In the genomic region with DNA sequence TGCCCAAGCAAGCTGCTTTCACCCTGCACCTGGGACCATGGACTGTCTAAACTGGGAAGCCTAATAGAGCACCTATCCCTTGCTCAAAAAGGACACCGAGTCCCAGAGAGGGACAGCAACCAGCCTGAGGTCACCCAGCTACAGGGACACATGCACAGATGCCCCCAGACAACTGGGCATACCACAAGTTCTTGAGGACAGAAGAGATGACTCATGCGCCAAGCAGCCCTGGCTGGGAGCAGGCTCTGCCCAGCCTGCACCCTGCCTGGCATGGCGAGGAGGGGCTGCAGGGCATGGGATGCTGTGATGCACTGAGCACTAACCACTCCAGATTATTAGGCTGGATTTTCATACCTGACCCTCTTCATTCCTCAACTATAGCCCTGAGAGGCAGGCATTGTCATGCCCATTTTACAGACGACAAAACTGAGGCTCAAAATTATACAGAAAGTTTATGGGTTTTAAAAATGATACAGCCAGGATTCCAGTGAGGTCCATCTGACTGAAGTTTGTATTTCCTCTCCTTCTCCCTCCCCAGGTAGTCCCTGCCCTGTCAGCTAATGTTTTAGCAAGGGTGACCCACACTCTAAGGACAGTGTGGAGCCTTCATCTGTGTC, we compare ENCODE assay signal across 19 cellular contexts.
DNase-seq lines count a peak whose midpoint lies in the region; ATAC-seq, FAIRE-seq and TF ChIP-seq lines count a peak whose summit lies in the region.
"Had no signal": no experiment of that assay in that cellular context is flagged by ENCODE, and none has a peak within 500 bp of the region (broad histone marks: within the 10 kb centered on the region; RNA-seq: fewer than 3 reads in every experiment).

No MANE protein-coding gene starts in this region.

- CTCF ChIA-PET in SK-N-SH (lab: Yijun Ruan, JAX): interaction anchor here (0.6 to 1.2 kb wide), 2 partner anchors 111 to 121 kb away, joined by 3 to 4 read pairs; no protein-coding TSS in a partner anchor

- peak overlapping the region in 1 of 2 experiments; percentile 7 for H2BK12ac ChIP-seq in mesenchymal stem cell (ENCODE audit: low read length in 2 of 2)

- H3K36me3 ChIP-seq in SK-N-SH (replicated peaks in 1 of 2; ENCODE audit: control insufficient read depth in 1 of 2, insufficient read depth in 2 of 2, low read length in 1 of 2): no peaks in the 10 kb centered on the region
- H3K36me3 ChIP-seq in mesenchymal stem cell (ENCODE audit: control insufficient read depth in 1 of 2, insufficient read depth in 2 of 2, low read depth in 1 of 2, low read length in 2 of 2): no peaks in the 10 kb centered on the region
- H3K36me3 ChIP-seq: BLaER1, gastrocnemius medialis had no signal

- ATAC-seq in GM19455 (IDR thresholded peaks at IDR 0.05; ENCODE audit: unreplicated experiment): no peak
- ATAC-seq: gastrocnemius medialis had no signal

- FAIRE-seq in urothelium cell line (lab: Jason Lieb, UNC): no peak
- FAIRE-seq: bronchial epithelial cell had no signal

- H2BK15ac ChIP-seq in mesenchymal stem cell (ENCODE audit: low read depth, poor library complexity, severe bottlenecking): no peak overlapping the region

- H4K20me1 ChIP-seq in SK-N-SH (ENCODE audit: insufficient read depth): no peaks in the 10 kb centered on the region
- H4K20me1 ChIP-seq: BLaER1 had no signal

- no peaks in the 10 kb centered on the region for H3K79me1 ChIP-seq in mesenchymal stem cell (replicated peaks; ENCODE audit: low read length, poor library complexity, severe bottlenecking)

- peak overlapping the region; percentile 63 for H2AK5ac ChIP-seq in mesenchymal stem cell (ENCODE audit: low read length, severe bottlenecking)

- TF ChIP-seq EP300 in SK-N-SH (IDR thresholded peaks at IDR 0.05; ENCODE audit: borderline replicate concordance in 1 of 2, low read depth in 1 of 2, low read length in 1 of 2): no peak

- no peaks in the 10 kb centered on the region for H3K36me3 Mint-ChIP-seq in immature natural killer cell

- no peak overlapping the region for H4K8ac ChIP-seq in mesenchymal stem cell (ENCODE audit: low read length)

- H3K4me3 ChIP-seq in SK-N-SH (ENCODE audit: low read depth in 2 of 2, low read length in 1 of 2) (no peak overlapping the region), mesenchymal stem cell (ENCODE audit: insufficient read depth in 1 of 2, low read depth in 1 of 2, low read length in 2 of 2) (no peak overlapping the region)
- H3K4me3 ChIP-seq: BLaER1, gastrocnemius medialis had no signal

- no peak overlapping the region for H2BK120ac ChIP-seq in mesenchymal stem cell (ENCODE audit: low read depth, low read length)

- no peak overlapping the region for H3K9ac ChIP-seq in SK-N-SH
- no peak overlapping the region for H3K9ac ChIP-seq in mesenchymal stem cell (ENCODE audit: low read length)
- H3K9ac ChIP-seq: BLaER1, parathyroid adenoma had no signal

- H3K9me3 ChIP-seq in SK-N-SH (no peaks in the 10 kb centered on the region), mesenchymal stem cell (ENCODE audit: control insufficient read depth, low read length) (peaks cover 14% of the 10 kb centered on the region)
- H3K9me3 ChIP-seq: BLaER1, gastrocnemius medialis had no signal

- H2AFZ ChIP-seq in SK-N-SH (ENCODE audit: low read depth): no peak overlapping the region
- no peak overlapping the region for H2AFZ ChIP-seq in mesenchymal stem cell (ENCODE audit: low read depth, low read length)
- H2AFZ ChIP-seq: parathyroid adenoma had no signal

- peaks cover 15 to 41% of the 10 kb centered on the region in 2 experiments; a peak in 3 of 4 replicates for H3K4me1 ChIP-seq in SK-N-SH (ENCODE audit: control insufficient read depth in 1 of 2, insufficient read depth in 2 of 2, low read depth in 1 of 2, low read length in 1 of 2)
- peaks cover 41% of the 10 kb centered on the region for H3K4me1 ChIP-seq in mesenchymal stem cell (ENCODE audit: control insufficient read depth, insufficient read depth, low read depth, low read length)
- H3K4me1 ChIP-seq: BLaER1, parathyroid adenoma had no signal

- DNase-seq in DMS53 (lab: John Stamatoyannopoulos, UW) (peak; percentile 90), DMS53 treated with DMSO at 0.1 percent for 48 hours (lab: John Stamatoyannopoulos, UW; ENCODE audit: unreplicated experiment) (no peak), SK-N-SH (no peak), mesenchymal stem cell (no peak), urothelium cell line (ENCODE audit: low spot score) (peak; percentile 34), immature natural killer cell (no peak), NCI-H2196 treated with DMSO at 0.1 percent for 48 hours (lab: John Stamatoyannopoulos, UW; ENCODE audit: unreplicated experiment) (no peak)
- DNase-seq: DMS 273 treated with DMSO at 0.1 percent for 48 hours; NCI-H1092; NCI-H2029 treated with DMSO at 0.1 percent for 48 hours; NCI-H69; stimulated activated CD8-positive, alpha-beta memory T cell treated with anti-CD3 and anti-CD28 coated beads, Interleukin-4, amount 100 ng/mL, for 48 hours had no signal

- no peak overlapping the region for H2BK5ac ChIP-seq in mesenchymal stem cell (ENCODE audit: low read depth, low read length, poor library complexity, severe bottlenecking)

- no peak for TF ChIP-seq CTCF in SK-N-SH (IDR thresholded peaks at IDR 0.05)

- no peak overlapping the region for H3K27ac Mint-ChIP-seq in immature natural killer cell

- H3K4me1 Mint-ChIP-seq in immature natural killer cell: no peaks in the 10 kb centered on the region

- H3F3A ChIP-seq in SK-N-SH (replicated peaks; ENCODE audit: insufficient read depth): no peaks in the 10 kb centered on the region

- POLR2A ChIA-PET in SK-N-SH (lab: Yijun Ruan, JAX): no interaction called here

- no peak overlapping the region for H3K4ac ChIP-seq in mesenchymal stem cell (ENCODE audit: low read depth in 1 of 2, low read length in 2 of 2)

- H3K14ac ChIP-seq in mesenchymal stem cell (ENCODE audit: low read length in 2 of 2): peak overlapping the region in 1 of 2 experiments; percentile 73

- WGBS in SK-N-SH (ENCODE audit: low lambda C conversion rate): 73% methylated on average over 3 of the region's 4 CpGs
- 92% methylated on average over 3 of the region's 4 CpGs for WGBS in mesenchymal stem cell

- no peak overlapping the region for H3K4me3 Mint-ChIP-seq in immature natural killer cell

- H4K91ac ChIP-seq in mesenchymal stem cell (ENCODE audit: low read length): no peak overlapping the region

- peaks cover 1 to 4% (median 3%) of the 10 kb centered on the region in 3 donors for H3K27me3 Mint-ChIP-seq in immature natural killer cell (ENCODE audit: low read depth in 3 of 3)

- H3K4me2 ChIP-seq in SK-N-SH: peak overlapping the region; percentile 28; the same call in 1 of the 2 replicates
- H3K4me2 ChIP-seq in mesenchymal stem cell (ENCODE audit: low read length, poor library complexity, severe bottlenecking): no peak overlapping the region
- H3K4me2 ChIP-seq: BLaER1 had no signal

- no peaks in the 10 kb centered on the region for H3K9me3 Mint-ChIP-seq in immature natural killer cell

- peak overlapping the region in 1 of 2 experiments; percentile 14 for H3K18ac ChIP-seq in mesenchymal stem cell (ENCODE audit: low read depth in 1 of 2, low read length in 2 of 2)

- no peak for TF ChIP-seq RAD21 in SK-N-SH (IDR thresholded peaks at IDR 0.05; ENCODE audit: low read length)

- H3K27ac ChIP-seq in SK-N-SH (ENCODE audit: low read depth in 2 of 2, low read length in 1 of 2) (no peak overlapping the region), mesenchymal stem cell (ENCODE audit: low read length, poor library complexity, severe bottlenecking) (no peak overlapping the region)
- H3K27ac ChIP-seq: 22Rv1, BLaER1, epithelial cell of prostate, parathyroid adenoma had no signal

- no peaks in the 10 kb centered on the region; the same call in 1 of the 2 replicates for H3K27me3 ChIP-seq in SK-N-SH (ENCODE audit: insufficient read depth)
- no peaks in the 10 kb centered on the region for H3K27me3 ChIP-seq in mesenchymal stem cell (ENCODE audit: control insufficient read depth in 1 of 2, insufficient read depth in 1 of 2, low read length in 2 of 2)
- H3K27me3 ChIP-seq: BLaER1, gastrocnemius medialis had no signal

- no peak overlapping the region for H3K23ac ChIP-seq in mesenchymal stem cell (ENCODE audit: low read length in 2 of 2)

- no peaks in the 10 kb centered on the region for H3K9me2 ChIP-seq in SK-N-SH

- H3K79me2 ChIP-seq in SK-N-SH (ENCODE audit: insufficient read depth): no peaks in the 10 kb centered on the region
- H3K79me2 ChIP-seq: parathyroid adenoma had no signal

TF ChIP-seq in SK-N-SH, 30 proteins besides CTCF, POLR2A, EP300 and RAD21:
- TF ChIP-seq FOSL2 (IDR thresholded peaks at IDR 0.05; ENCODE audit: borderline replicate concordance, low read depth): peak; percentile 65; the same call in 1 of the 2 replicates
- TF ChIP-seq RCOR1 (IDR thresholded peaks at IDR 0.05; ENCODE audit: low read length): no peak
- TF ChIP-seq TCF12 (IDR thresholded peaks at IDR 0.05): peak; percentile 49; the same call in 1 of the 2 replicates
- TF ChIP-seq, protein P1, sequence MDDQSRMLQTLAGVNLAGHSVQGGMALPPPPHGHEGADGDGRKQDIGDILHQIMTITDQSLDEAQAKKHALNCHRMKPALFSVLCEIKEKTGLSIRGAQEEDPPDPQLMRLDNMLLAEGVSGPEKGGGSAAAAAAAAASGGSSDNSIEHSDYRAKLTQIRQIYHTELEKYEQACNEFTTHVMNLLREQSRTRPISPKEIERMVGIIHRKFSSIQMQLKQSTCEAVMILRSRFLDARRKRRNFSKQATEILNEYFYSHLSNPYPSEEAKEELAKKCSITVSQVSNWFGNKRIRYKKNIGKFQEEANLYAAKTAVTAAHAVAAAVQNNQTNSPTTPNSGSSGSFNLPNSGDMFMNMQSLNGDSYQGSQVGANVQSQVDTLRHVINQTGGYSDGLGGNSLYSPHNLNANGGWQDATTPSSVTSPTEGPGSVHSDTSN (IDR thresholded peaks at IDR 0.05): peak; percentile 9; the same call in 1 of the 2 replicates
- peak; percentile 65; the same call in 1 of the 2 replicates for TF ChIP-seq JUND (IDR thresholded peaks at IDR 0.05)
- no peak for TF ChIP-seq RXRA (IDR thresholded peaks at IDR 0.05; ENCODE audit: borderline replicate concordance, low read depth)

Comparison
In these comparisons a context has a peak if more than half of its experiments do, and no peak if none do; other contexts are left out.
1. DNase-seq: peak in DMS53 (single experiment) and urothelium cell line (single experiment); none in DMS53 treated with DMSO at 0.1 percent for 48 hours (single experiment), SK-N-SH (single experiment), mesenchymal stem cell (single experiment), immature natural killer cell (0 of 3) and NCI-H2196 treated with DMSO at 0.1 percent for 48 hours (single experiment).